ENCODE assay signal across 10 cellular contexts in genomic region chr20:46695888-46696287, GRCh38.
A peak's percentile ranks its signal among the peaks of the same experiment; 100 is the strongest.
DNase-seq lines count a peak whose midpoint lies in the region; ATAC-seq lines count a peak whose summit lies in the region.
"Had no signal": no experiment of that assay in that cellular context is flagged by ENCODE, and none has a peak within 500 bp of the region (broad histone marks: within the 10 kb centered on the region; RNA-seq: fewer than 3 reads in every experiment).

No MANE protein-coding gene starts in this region.

- ATAC-seq in HG03460 (IDR thresholded peaks at IDR 0.05; ENCODE audit: unreplicated experiment) (no peak), GM18858 (IDR thresholded peaks at IDR 0.05; ENCODE audit: unreplicated experiment) (no peak), HG03175 (IDR thresholded peaks at IDR 0.05; ENCODE audit: unreplicated experiment) (no peak)
- ATAC-seq: CD8-positive, alpha-beta T cell had no signal

- H3K4me3 ChIP-seq in HAP-1: no peak overlapping the region

- in situ Hi-C loops in HAP-1 (cut with MboI; ENCODE audit: low sequenced_read_pairs): no loop called here

- no peaks in the 10 kb centered on the region for H3K9me3 ChIP-seq in HAP-1

- H3K4me1 ChIP-seq in HAP-1: peaks cover 19% of the 10 kb centered on the region

- H3K36me3 ChIP-seq in HAP-1 (replicated peaks): no peaks in the 10 kb centered on the region

- DNase-seq in AG08395 (ENCODE audit: low spot score): peak; percentile 60
- peak; percentile 62 to 76 for DNase-seq in HAP-1 (ENCODE audit: low spot score in 2 of 2)
- peak; percentile 52 for DNase-seq in NOMO-1 treated with dmso at 0.1 percent for 144 hours (lab: John Stamatoyannopoulos, UW; ENCODE audit: unreplicated experiment)
- peak; percentile 96 for DNase-seq in fibroblast of peridontal ligament (ENCODE audit: extremely low read depth)
- DNase-seq in EL: no peak
- DNase-seq: CD8-positive, alpha-beta T cell; NK-92 treated with Interleukin-12 subunit alpha and Interleukin-12 subunit beta, amount 100 ng/mL, for 24 hours had no signal

- no peaks in the 10 kb centered on the region for H3K27me3 ChIP-seq in HAP-1 (ENCODE audit: low read depth)
